In the genomic region with DNA sequence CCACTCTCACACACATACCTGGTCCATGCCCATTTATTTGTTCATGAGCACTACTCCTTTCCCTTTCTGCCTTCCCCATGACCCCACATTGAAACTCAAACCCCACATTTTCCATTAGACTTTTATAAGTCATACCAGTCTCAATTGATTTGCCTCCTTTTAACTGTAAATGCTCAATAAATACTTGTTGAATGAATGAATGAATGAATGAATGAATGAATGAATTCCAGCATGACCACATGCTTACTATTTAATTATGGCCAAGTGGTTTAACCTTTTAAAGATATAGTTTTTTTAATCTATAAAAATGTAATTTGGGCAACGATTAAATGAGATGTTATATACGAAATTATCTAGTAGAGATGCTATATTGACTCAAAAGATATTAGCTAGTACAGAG, we compare ENCODE assay signal across 29 cellular contexts. TPM values are rescaled to one million over a fixed set of nuclear protein-coding genes. Genes with fewer than 3 reads are reported as not detected.
DNase-seq lines count a peak whose midpoint lies in the region; ATAC-seq and TF ChIP-seq lines count a peak whose summit lies in the region.
"Had no signal": no experiment of that assay in that cellular context is flagged by ENCODE, and none has a peak within 500 bp of the region (broad histone marks: within the 10 kb centered on the region; RNA-seq: fewer than 3 reads in every experiment).

No MANE protein-coding gene starts in this region.

- no peak overlapping the region for H3K4ac ChIP-seq in trophoblast cell (ENCODE audit: low read depth, low read length)

- H2AFZ ChIP-seq in GM23338 = no peak overlapping the region
- H2AFZ ChIP-seq in trophoblast cell (ENCODE audit: insufficient read depth, low read length, poor library complexity) = no peak overlapping the region

- H3K27me3 ChIP-seq in GM23338 (ENCODE audit: insufficient read depth) (no peaks in the 10 kb centered on the region), iPS-20b (ENCODE audit: insufficient read depth, low read length) (no peaks in the 10 kb centered on the region), trophoblast cell (ENCODE audit: insufficient read depth, low read length) (no peaks in the 10 kb centered on the region), right cardiac atrium (ENCODE audit: control insufficient read depth, insufficient read depth) (no peaks in the 10 kb centered on the region)
- H3K27me3 ChIP-seq: cardiac muscle cell, esophagus squamous epithelium, left lung had no signal

- peak overlapping the region; percentile 78 for H2BK5ac ChIP-seq in trophoblast cell (ENCODE audit: low read depth, low read length, poor library complexity)

- peak overlapping the region; percentile 45; the same call in 1 of the 2 replicates for H3K27ac ChIP-seq in GM23338 (ENCODE audit: low read depth)
- no peak overlapping the region for H3K27ac ChIP-seq in iPS-20b (ENCODE audit: low read length)
- H3K27ac ChIP-seq in trophoblast cell (ENCODE audit: low read depth, low read length) = peak overlapping the region; percentile 55
- H3K27ac ChIP-seq in right cardiac atrium (ENCODE audit: low read length) = no peak overlapping the region
- H3K27ac ChIP-seq: left lung had no signal

- H3K4me1 ChIP-seq in GM23338 (ENCODE audit: insufficient read depth) (peaks cover 60% of the 10 kb centered on the region), iPS-20b (ENCODE audit: insufficient read depth, low read length) (peaks cover 37% of the 10 kb centered on the region), trophoblast cell (ENCODE audit: control insufficient read depth in 1 of 2, insufficient read depth in 2 of 2, low read length in 2 of 2) (peaks cover 6 to 8% of the 10 kb centered on the region in 2 experiments), right cardiac atrium (ENCODE audit: control insufficient read depth, insufficient read depth, low read length) (no peaks in the 10 kb centered on the region)
- H3K4me1 ChIP-seq: left lung had no signal

- H3K4me1 Mint-ChIP-seq in GM23338 = peaks cover 58% of the 10 kb centered on the region
- H3K4me1 Mint-ChIP-seq in WTC11 = peaks cover 61% of the 10 kb centered on the region
- H3K4me1 Mint-ChIP-seq: naive B cell had no signal

- no CpG with 5 or more reads among the region's 2 CpGs for WGBS in trophoblast cell (ENCODE audit: extremely low coverage, insufficient coverage, insufficient read length)
- WGBS in right cardiac atrium = 94% methylated on average over 2 of the region's 2 CpGs

- H2BK12ac ChIP-seq in trophoblast cell (ENCODE audit: low read length) = no peak overlapping the region

- no peak overlapping the region for H3K4me3 ChIP-seq in GM23338
- no peak overlapping the region for H3K4me3 ChIP-seq in iPS-20b (ENCODE audit: low read length)
- no peak overlapping the region for H3K4me3 ChIP-seq in trophoblast cell (ENCODE audit: low read depth, low read length)
- no peak overlapping the region for H3K4me3 ChIP-seq in right cardiac atrium (ENCODE audit: low read length)
- H3K4me3 ChIP-seq: cardiac muscle cell, esophagus squamous epithelium, left lung had no signal

- CTCF ChIA-PET in WTC11 (lab: Charles Lee) = interaction anchor here (1.2 to 3.4 kb wide), 5 partner anchors 11 to 131 kb away, joined by 3 to 16 read pairs (median 4); no protein-coding TSS in a partner anchor

- no peaks in the 10 kb centered on the region for H4K20me1 ChIP-seq in GM23338 (replicated peaks; ENCODE audit: insufficient read depth)

- H3K36me3 ChIP-seq in GM23338 (ENCODE audit: insufficient read depth) = no peaks in the 10 kb centered on the region
- no peaks in the 10 kb centered on the region for H3K36me3 ChIP-seq in iPS-20b (ENCODE audit: insufficient read depth, low read depth, low read length)
- no peaks in the 10 kb centered on the region for H3K36me3 ChIP-seq in trophoblast cell (ENCODE audit: control insufficient read depth in 1 of 2, insufficient read depth in 2 of 2, low read length in 2 of 2)
- H3K36me3 ChIP-seq: cardiac muscle cell, esophagus squamous epithelium, left lung had no signal

- H3K23ac ChIP-seq in trophoblast cell (ENCODE audit: low read length) = no peak overlapping the region

- no peak overlapping the region for H4K12ac ChIP-seq in trophoblast cell (ENCODE audit: low read depth, low read length)

- no peak overlapping the region for H4K91ac ChIP-seq in trophoblast cell (ENCODE audit: low read depth, low read length)

- DNase-seq in GM23338 (ENCODE audit: low spot score) = no peak
- no peak for DNase-seq in WTC11 (ENCODE audit: low spot score)
- no peak for DNase-seq in trophoblast cell
- no peak for DNase-seq in right cardiac atrium
- no peak for DNase-seq in NCI-H524 treated with DMSO at 0.1 percent for 48 hours (lab: John Stamatoyannopoulos, UW)
- DNase-seq in NCI-H345 (lab: John Stamatoyannopoulos, UW) = no peak
- DNase-seq: activated CD4-positive, alpha-beta T cell treated with anti-CD3 and anti-CD28 coated beads for 4 hours; activated CD8-positive, alpha-beta memory T cell treated with anti-CD3 and anti-CD28 coated beads for 24 hours; activated effector memory CD4-positive, alpha-beta T cell treated with Interleukin-2 at 50 U/mL for 16 hours; AML-193; aorta; CD8-positive, alpha-beta memory T cell; esophagus squamous epithelium; foreskin melanocyte; GOT3; immature natural killer cell; KG1; left lung; MM.1S; naive B cell; NCI-H2029; NCI-H748 treated with DMSO at 0.1 percent for 48 hours; retina; substantia nigra; T-helper 2 cell had no signal

- H3K4me3 Mint-ChIP-seq in GM23338 = peak overlapping the region; percentile 0; the same call in 1 of the 3 replicates
- H3K4me3 Mint-ChIP-seq in WTC11 = no peak overlapping the region
- H3K4me3 Mint-ChIP-seq: activated naive CD8-positive, alpha-beta T cell; CD8-positive, alpha-beta memory T cell; immature natural killer cell; naive B cell had no signal

- POLR2A ChIA-PET in WTC11 (lab: Charles Lee) = no interaction called here

- H3K9me3 ChIP-seq in iPS-20b (ENCODE audit: insufficient read depth, low read depth, low read length) = no peaks in the 10 kb centered on the region
- no peaks in the 10 kb centered on the region for H3K9me3 ChIP-seq in trophoblast cell (ENCODE audit: insufficient read depth, low read depth, low read length)
- no peaks in the 10 kb centered on the region for H3K9me3 ChIP-seq in right cardiac atrium (ENCODE audit: control insufficient read depth, low read length)
- H3K9me3 ChIP-seq: esophagus squamous epithelium, left lung had no signal

- no peak for TF ChIP-seq CTCF in GM23338 (conservative IDR thresholded peaks at IDR 0.05; ENCODE audit: low read depth in 2 of 2)
- no peak for TF ChIP-seq CTCF in WTC11 (IDR thresholded peaks at IDR 0.05)

- peak overlapping the region; percentile 37; the same call in 1 of the 2 replicates for H3K9ac ChIP-seq in iPS-20b (ENCODE audit: low read depth, low read length)
- no peak overlapping the region for H3K9ac ChIP-seq in trophoblast cell (ENCODE audit: low read length)

- ATAC-seq in GM23338 (no peak), WTC11 (no peak), right cardiac atrium (no peak), HG03565 (IDR thresholded peaks at IDR 0.05; ENCODE audit: unreplicated experiment) (no peak)
- ATAC-seq: left lung had no signal

- H2AK5ac ChIP-seq in trophoblast cell (ENCODE audit: low read length) = no peak overlapping the region

- intact Hi-C loops in right cardiac atrium (cut with DNase I) = no loop called here

- H3K18ac ChIP-seq in trophoblast cell (ENCODE audit: low read length) = no peak overlapping the region

- no peak overlapping the region for H4K8ac ChIP-seq in trophoblast cell (ENCODE audit: low read depth, low read length)

- peak overlapping the region; percentile 67 for H3K27ac Mint-ChIP-seq in GM23338
- H3K27ac Mint-ChIP-seq in WTC11 = peak overlapping the region; percentile 51
- H3K27ac Mint-ChIP-seq: activated naive CD8-positive, alpha-beta T cell; CD8-positive, alpha-beta memory T cell; immature natural killer cell had no signal

- H3K27me3 Mint-ChIP-seq in GM23338 (ENCODE audit: insufficient read depth, low read depth, poor library complexity) (peaks cover 3% of the 10 kb centered on the region), WTC11 (ENCODE audit: low read depth) (no peaks in the 10 kb centered on the region)
- H3K27me3 Mint-ChIP-seq: activated naive CD8-positive, alpha-beta T cell; CD8-positive, alpha-beta memory T cell had no signal

- no peaks in the 10 kb centered on the region for H3K36me3 Mint-ChIP-seq in GM23338 (ENCODE audit: low read depth)
- no peaks in the 10 kb centered on the region for H3K36me3 Mint-ChIP-seq in WTC11
- H3K36me3 Mint-ChIP-seq: activated naive CD8-positive, alpha-beta T cell; CD8-positive, alpha-beta memory T cell; immature natural killer cell; naive B cell had no signal

- no peaks in the 10 kb centered on the region for H3F3A ChIP-seq in GM23338 (replicated peaks; ENCODE audit: low read depth)

- H3K9me3 Mint-ChIP-seq in GM23338 (no peaks in the 10 kb centered on the region), WTC11 (no peaks in the 10 kb centered on the region)
- H3K9me3 Mint-ChIP-seq: CD8-positive, alpha-beta memory T cell; immature natural killer cell; naive B cell had no signal

- peak overlapping the region; percentile 37 for H3K4me2 ChIP-seq in GM23338
- H3K4me2 ChIP-seq in trophoblast cell (ENCODE audit: low read length) = no peak overlapping the region

- H3K79me2 ChIP-seq in GM23338 (replicated peaks; ENCODE audit: insufficient read depth) (no peaks in the 10 kb centered on the region), trophoblast cell (ENCODE audit: control insufficient read depth, insufficient read depth, low read length, poor library complexity) (no peaks in the 10 kb centered on the region)

- H3K14ac ChIP-seq in trophoblast cell (ENCODE audit: low read length) = no peak overlapping the region

- H3K79me1 ChIP-seq in trophoblast cell (ENCODE audit: low read length) = peaks cover 9% of the 10 kb centered on the region

- H3K9me2 ChIP-seq in GM23338 (ENCODE audit: insufficient read depth) = no peaks in the 10 kb centered on the region

- H2BK120ac ChIP-seq in trophoblast cell (ENCODE audit: insufficient read depth, low read length, poor library complexity) = peak overlapping the region; percentile 48

TF ChIP-seq in GM23338, 12 proteins besides CTCF, POLR2A, EP300 and RAD21 (continues in another document):
- no peak for TF ChIP-seq NANOG (IDR thresholded peaks at IDR 0.05; ENCODE audit: borderline replicate concordance)
- TF ChIP-seq POLR2AphosphoS5 (IDR thresholded peaks at IDR 0.05; ENCODE audit: low read depth) = no peak
- TF ChIP-seq JUNB (IDR thresholded peaks at IDR 0.05; ENCODE audit: unreplicated experiment) = no peak
- no peak for TF ChIP-seq CREB1 (CRISPR knock-in tag; IDR thresholded peaks at IDR 0.05; ENCODE audit: low read depth)

RNA-seq across cellular contexts. Expression of a gene that starts 54.1 kb away (rescaled TPM):
- 14.9 and 16.9 TPM in 2 replicates for total RNA-seq in GM23338 (2014; rRNA removed; shearing (Covaris generic))
- polyA plus RNA-seq in GM23338 (2016; fragmentation: Nextera tagmentation; extraction: Ambion mirVana) (9.7 and 10.7 TPM in 2 replicates), right cardiac atrium (13.0 TPM)
- total RNA-seq in WTC11 (2021) (10.3 to 11.6 TPM (median 10.8 TPM) in 3 replicates), right cardiac atrium (10 to 100 TPM; 31.6 to 45.4 (median 35.2) TPM)
- polyA plus RNA-seq in trophoblast cell (2013) = 98.6 and 107 TPM in 2 replicates

Comparison
In these comparisons a context has a peak if more than half of its experiments do, and no peak if none do; other contexts are left out.
1. H3K27ac ChIP-seq: peak in GM23338 (single experiment) and trophoblast cell (single experiment); none in iPS-20b (single experiment) and right cardiac atrium (single experiment).